32 cellular contexts compared by ENCODE assay signal in the genomic region with DNA sequence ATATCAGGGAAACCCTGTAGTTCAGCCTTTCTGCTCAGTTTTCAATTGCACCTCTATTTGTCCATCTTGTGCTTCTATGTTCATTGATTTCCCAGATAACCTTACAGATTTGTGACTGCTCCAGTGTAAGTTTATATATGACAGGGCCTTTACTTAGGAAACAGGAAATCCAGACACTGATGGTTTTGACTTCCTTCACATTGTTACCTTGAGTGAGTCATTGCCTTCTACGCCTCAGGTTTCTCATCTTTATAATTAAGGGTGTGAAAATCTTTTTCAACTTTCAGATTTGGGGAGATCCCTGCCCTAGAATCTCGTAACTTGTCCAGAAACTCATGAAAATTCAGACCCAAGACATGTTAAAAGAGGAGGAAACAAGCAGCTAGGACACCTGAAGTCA.
DNase-seq lines count a peak whose midpoint lies in the region; ATAC-seq, FAIRE-seq and TF ChIP-seq lines count a peak whose summit lies in the region.
"Had no signal": no experiment of that assay in that cellular context is flagged by ENCODE, and none has a peak within 500 bp of the region (broad histone marks: within the 10 kb centered on the region; RNA-seq: fewer than 3 reads in every experiment).

No MANE protein-coding gene starts in this region.

- no peaks in the 10 kb centered on the region for H3K36me3 ChIP-seq in breast epithelium
- H3K36me3 ChIP-seq: ascending aorta, spleen, upper lobe of right lung had no signal

- POLR2A ChIA-PET in MCF 10A (lab: Yijun Ruan, JAX), result interaction anchor here (0.6 kb wide), 1 partner anchor 83 kb away, joined by 3 read pairs; no protein-coding TSS in a partner anchor

- H3K9me3 ChIP-seq in breast epithelium, result no peaks in the 10 kb centered on the region
- H3K9me3 ChIP-seq: ascending aorta, SK-N-SH, spleen, upper lobe of right lung had no signal

- no peaks in the 10 kb centered on the region for H3K27me3 ChIP-seq in breast epithelium
- H3K27me3 ChIP-seq: ascending aorta, spleen, upper lobe of right lung had no signal

- CTCF ChIA-PET in MCF 10A (lab: Yijun Ruan, JAX), result no interaction called here

- no peaks in the 10 kb centered on the region for H3K4me1 ChIP-seq in breast epithelium
- H3K4me1 ChIP-seq: ascending aorta, upper lobe of right lung had no signal

- H3K4me3 Mint-ChIP-seq in MCF 10A (ENCODE audit: unreplicated experiment), result no peak overlapping the region
- no peak overlapping the region for H3K4me3 Mint-ChIP-seq in activated T-helper 17 cell treated with anti-CD3 and anti-CD28 coated beads, Interleukin-2, amount 50 U/mL, for 72 hours
- H3K4me3 Mint-ChIP-seq in activated T-helper 2 cell treated with anti-CD3 and anti-CD28 coated beads, Interferon-gamma antibody, Interleukin-2, Interleukin-4, amounts not matched to agents 10 μg/mL and 5 μg/mL and 100 μg/mL, durations not matched to agents 14 hours and 24 hours and 36 hours (ENCODE audit: low read depth), result no peak overlapping the region
- H3K4me3 Mint-ChIP-seq: activated naive CD4-positive, alpha-beta T cell treated with anti-CD3 and anti-CD28 coated beads, Interleukin-2, amount 50 U/mL, for 24 hours; activated T-helper 1 cell treated with anti-CD3 and anti-CD28 coated beads, Interleukin-12 subunit alpha, Interleukin-12 subunit beta, Interleukin-2, Interleukin-4 antibody, amounts not matched to agents 30 ng/mL and 10 ng/mL and 1 ng/mL, durations not matched to agents 14 hours and 24 hours and 36 hours; B cell; CD8-positive, alpha-beta memory T cell; dendritic cell treated with granulocyte-macrophage colony-stimulating factor and Interleukin-4, amounts not matched to agents 40 ng/mL and 50 ng/mL, for 4 days; T-helper 17 cell had no signal

- FAIRE-seq in urothelium cell line (lab: Jason Lieb, UNC), result peak; percentile 92

- no peaks in the 10 kb centered on the region for H3K9me3 Mint-ChIP-seq in MCF 10A (ENCODE audit: unreplicated experiment)
- no peaks in the 10 kb centered on the region for H3K9me3 Mint-ChIP-seq in activated T-helper 17 cell treated with anti-CD3 and anti-CD28 coated beads, Interleukin-2, amount 50 U/mL, for 72 hours
- H3K9me3 Mint-ChIP-seq in activated T-helper 2 cell treated with anti-CD3 and anti-CD28 coated beads, Interferon-gamma antibody, Interleukin-2, Interleukin-4, amounts not matched to agents 10 μg/mL and 5 μg/mL and 100 μg/mL, durations not matched to agents 14 hours and 24 hours and 36 hours, result no peaks in the 10 kb centered on the region
- H3K9me3 Mint-ChIP-seq: activated naive CD4-positive, alpha-beta T cell treated with anti-CD3 and anti-CD28 coated beads, Interleukin-2, amount 50 U/mL, for 24 hours; activated T-helper 1 cell treated with anti-CD3 and anti-CD28 coated beads, Interleukin-12 subunit alpha, Interleukin-12 subunit beta, Interleukin-2, Interleukin-4 antibody, amounts not matched to agents 30 ng/mL and 10 ng/mL and 1 ng/mL, durations not matched to agents 14 hours and 24 hours and 36 hours; CD8-positive, alpha-beta memory T cell; dendritic cell treated with granulocyte-macrophage colony-stimulating factor and Interleukin-4, amounts not matched to agents 40 ng/mL and 50 ng/mL, for 4 days had no signal

- H3K27ac ChIP-seq in breast epithelium, result no peak overlapping the region
- H3K27ac ChIP-seq: ascending aorta, spleen, upper lobe of right lung had no signal

- TF ChIP-seq POLR2A in breast epithelium (IDR thresholded peaks at IDR 0.05), result no peak

- no peak overlapping the region for H3K4me3 ChIP-seq in breast epithelium
- H3K4me3 ChIP-seq: ascending aorta, spleen, upper lobe of right lung had no signal

- H3K36me3 Mint-ChIP-seq in MCF 10A (ENCODE audit: insufficient read depth, unreplicated experiment), result no peaks in the 10 kb centered on the region
- no peaks in the 10 kb centered on the region for H3K36me3 Mint-ChIP-seq in activated T-helper 17 cell treated with anti-CD3 and anti-CD28 coated beads, Interleukin-2, amount 50 U/mL, for 72 hours (ENCODE audit: low read depth)
- H3K36me3 Mint-ChIP-seq in activated T-helper 2 cell treated with anti-CD3 and anti-CD28 coated beads, Interferon-gamma antibody, Interleukin-2, Interleukin-4, amounts not matched to agents 10 μg/mL and 5 μg/mL and 100 μg/mL, durations not matched to agents 14 hours and 24 hours and 36 hours (ENCODE audit: low read depth), result no peaks in the 10 kb centered on the region

- intact Hi-C loops in MCF 10A (cut with micrococcal nuclease), result no loop called here
- intact Hi-C loops in breast epithelium (cut with DNase I; ENCODE audit: low total_unique reads), result no loop called here
- intact Hi-C loops in activated T-helper 2 cell treated with anti-CD3 and anti-CD28 coated beads, Interferon-gamma antibody, Interleukin-2, Interleukin-4, amounts not matched to agents 10 μg/mL and 5 μg/mL and 100 μg/mL, durations not matched to agents 14 hours and 24 hours and 36 hours (cut with micrococcal nuclease), result no loop called here

- peaks cover 5% of the 10 kb centered on the region for H3K4me1 Mint-ChIP-seq in MCF 10A (ENCODE audit: insufficient read depth, unreplicated experiment)
- peaks cover 6% of the 10 kb centered on the region for H3K4me1 Mint-ChIP-seq in activated T-helper 17 cell treated with anti-CD3 and anti-CD28 coated beads, Interleukin-2, amount 50 U/mL, for 72 hours
- H3K4me1 Mint-ChIP-seq in activated T-helper 2 cell treated with anti-CD3 and anti-CD28 coated beads, Interferon-gamma antibody, Interleukin-2, Interleukin-4, amounts not matched to agents 10 μg/mL and 5 μg/mL and 100 μg/mL, durations not matched to agents 14 hours and 24 hours and 36 hours (ENCODE audit: low read depth), result peaks cover 11% of the 10 kb centered on the region
- H3K4me1 Mint-ChIP-seq: B cell had no signal

- no peak overlapping the region for H3K27ac Mint-ChIP-seq in MCF 10A (ENCODE audit: low read depth, unreplicated experiment)
- H3K27ac Mint-ChIP-seq in activated T-helper 17 cell treated with anti-CD3 and anti-CD28 coated beads, Interleukin-2, amount 50 U/mL, for 72 hours, result peak overlapping the region; percentile 23
- H3K27ac Mint-ChIP-seq in activated T-helper 2 cell treated with anti-CD3 and anti-CD28 coated beads, Interferon-gamma antibody, Interleukin-2, Interleukin-4, amounts not matched to agents 10 μg/mL and 5 μg/mL and 100 μg/mL, durations not matched to agents 14 hours and 24 hours and 36 hours, result no peak overlapping the region
- H3K27ac Mint-ChIP-seq: activated naive CD4-positive, alpha-beta T cell treated with anti-CD3 and anti-CD28 coated beads, Interleukin-2, amount 50 U/mL, for 24 hours; activated T-helper 1 cell treated with anti-CD3 and anti-CD28 coated beads, Interleukin-12 subunit alpha, Interleukin-12 subunit beta, Interleukin-2, Interleukin-4 antibody, amounts not matched to agents 30 ng/mL and 10 ng/mL and 1 ng/mL, durations not matched to agents 14 hours and 24 hours and 36 hours; B cell; dendritic cell treated with granulocyte-macrophage colony-stimulating factor and Interleukin-4, amounts not matched to agents 40 ng/mL and 50 ng/mL, for 4 days; T-helper 17 cell had no signal

- ATAC-seq in activated T-helper 17 cell treated with anti-CD3 and anti-CD28 coated beads, Interleukin-2, amount 50 U/mL, for 72 hours (replicated peaks), result peak; percentile 78
- ATAC-seq in esophagus mucosa, result peak; percentile 70
- ATAC-seq in HG03097 (IDR thresholded peaks at IDR 0.05; ENCODE audit: low FRiP score, unreplicated experiment), result no peak
- ATAC-seq: right cardiac atrium, T-helper 17 cell, upper lobe of right lung had no signal

- TF ChIP-seq CTCF in MCF 10A (IDR thresholded peaks at IDR 0.05; ENCODE audit: unreplicated experiment) (no peak), breast epithelium (IDR thresholded peaks at IDR 0.05) (no peak)

- no TSS peak for BruUV-seq in MCF 10A (replicated peaks; lab: Mats Ljungman, UMichigan)

- no peaks in the 10 kb centered on the region for H3K27me3 Mint-ChIP-seq in MCF 10A (ENCODE audit: insufficient read depth, unreplicated experiment)
- no peaks in the 10 kb centered on the region for H3K27me3 Mint-ChIP-seq in activated T-helper 17 cell treated with anti-CD3 and anti-CD28 coated beads, Interleukin-2, amount 50 U/mL, for 72 hours
- H3K27me3 Mint-ChIP-seq in activated T-helper 2 cell treated with anti-CD3 and anti-CD28 coated beads, Interferon-gamma antibody, Interleukin-2, Interleukin-4, amounts not matched to agents 10 μg/mL and 5 μg/mL and 100 μg/mL, durations not matched to agents 14 hours and 24 hours and 36 hours (ENCODE audit: low read depth), result no peaks in the 10 kb centered on the region
- H3K27me3 Mint-ChIP-seq: activated naive CD4-positive, alpha-beta T cell treated with anti-CD3 and anti-CD28 coated beads, Interleukin-2, amount 50 U/mL, for 24 hours; B cell; CD8-positive, alpha-beta memory T cell; dendritic cell treated with granulocyte-macrophage colony-stimulating factor and Interleukin-4, amounts not matched to agents 40 ng/mL and 50 ng/mL, for 4 days; T-helper 17 cell had no signal

- DNase-seq in MCF 10A (ENCODE audit: unreplicated experiment) (peak; percentile 39), breast epithelium (ENCODE audit: low spot score in 2 of 2) (no peak), urothelium cell line (ENCODE audit: low spot score) (no peak)
- DNase-seq in activated T-helper 2 cell treated with anti-CD3 and anti-CD28 coated beads, Interferon-gamma antibody, Interleukin-2, Interleukin-4, amounts not matched to agents 10 μg/mL and 5 μg/mL and 100 μg/mL, durations not matched to agents 14 hours and 24 hours and 36 hours (ENCODE audit: low spot score), result no peak
- no peak for DNase-seq in stimulated activated CD4-positive, alpha-beta T cell treated with anti-CD3 and anti-CD28 coated beads, Interleukin-12 subunit alpha, Interleukin-12 subunit beta, amount 100 ng/mL, for 4 hours
- DNase-seq: activated CD4-positive, alpha-beta T cell treated with anti-CD3 and anti-CD28 coated beads for 1 hour; caudate nucleus; CD8-positive, alpha-beta memory T cell; DMS 273 treated with DMSO at 0.1 percent for 48 hours; EL; H7; head of caudate nucleus; Karpas-422; MV-4-11; NCI-H446 treated with DMSO at 0.1 percent for 48 hours; posterior cingulate gyrus; right cardiac atrium; RPMI8226; SK-N-SH; spleen; stimulated activated CD4-positive, alpha-beta T cell treated with anti-CD3 and anti-CD28 coated beads, Interleukin-2, amount 100 ng/mL, for 48 hours; substantia nigra; T-helper 17 cell; upper lobe of right lung had no signal
